Comparison of ENCODE assay signal across 12 cellular contexts in the genomic region with DNA sequence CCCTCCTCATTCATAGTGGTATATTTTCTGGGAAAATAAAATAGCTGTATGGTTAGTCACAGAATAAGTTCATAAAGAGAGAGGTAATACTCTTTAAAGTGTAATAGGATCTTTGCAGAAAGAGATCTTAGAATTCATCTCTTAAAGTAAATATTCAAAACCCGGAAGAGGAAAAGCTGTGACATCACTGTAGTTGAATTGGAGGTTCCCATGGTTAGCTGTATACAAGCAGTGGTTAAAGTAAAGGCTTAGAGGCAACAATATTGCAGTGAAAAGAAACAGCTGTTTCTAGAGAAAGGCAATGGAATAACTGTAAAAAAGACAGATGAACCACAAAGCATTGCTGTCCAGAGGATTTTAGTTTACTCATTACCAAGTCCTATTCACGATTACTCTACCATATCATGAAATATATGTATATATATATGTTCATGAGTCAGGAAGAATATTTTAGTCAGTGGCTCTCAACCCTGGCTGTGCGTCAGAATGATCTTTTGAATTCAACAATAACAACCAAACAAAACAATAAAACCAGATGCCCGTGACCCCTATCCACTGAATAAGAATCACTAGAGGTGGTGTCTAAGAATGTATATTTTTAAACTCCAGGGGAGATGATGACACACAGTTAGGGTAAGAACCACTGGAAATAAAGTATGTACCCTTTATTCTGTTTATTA. TPM values are rescaled to one million over a fixed set of nuclear protein-coding genes. Genes with fewer than 3 reads are reported as not detected.
DNase-seq lines count a peak whose midpoint lies in the region; ATAC-seq and TF ChIP-seq lines count a peak whose summit lies in the region.
"Had no signal": no experiment of that assay in that cellular context is flagged by ENCODE, and none has a peak within 500 bp of the region (broad histone marks: within the 10 kb centered on the region; RNA-seq: fewer than 3 reads in every experiment).

No MANE protein-coding gene starts in this region.

- TF ChIP-seq EP300 in gastroesophageal sphincter (IDR thresholded peaks at IDR 0.05) = no peak

- WGBS in gastroesophageal sphincter (ENCODE audit: low coverage in 1 of 2), 2 donors = 31 to 37% methylated on average over 4 of the region's 4 CpGs

- H3K9me3 ChIP-seq in gastroesophageal sphincter = no peaks in the 10 kb centered on the region
- H3K9me3 ChIP-seq: vagina had no signal

- H3K9me3 Mint-ChIP-seq in osteocyte (ENCODE audit: unreplicated experiment) = no peaks in the 10 kb centered on the region

- H3K36me3 Mint-ChIP-seq in osteocyte (ENCODE audit: unreplicated experiment) = peaks cover 7% of the 10 kb centered on the region

- H3K27me3 Mint-ChIP-seq in osteocyte (ENCODE audit: unreplicated experiment) = no peaks in the 10 kb centered on the region
- H3K27me3 Mint-ChIP-seq: dendritic cell treated with granulocyte-macrophage colony-stimulating factor and Interleukin-4, amounts not matched to agents 40 ng/mL and 50 ng/mL, for 4 days had no signal

- no peak for TF ChIP-seq POLR2A in gastroesophageal sphincter (IDR thresholded peaks at IDR 0.05)

- TF ChIP-seq CTCF in choroid plexus epithelial cell (conservative IDR thresholded peaks at IDR 0.05; ENCODE audit: low read depth, low read length) (no peak), osteocyte (IDR thresholded peaks at IDR 0.05) (no peak), gastroesophageal sphincter (IDR thresholded peaks at IDR 0.05) (no peak)

- ATAC-seq in GM21447 (IDR thresholded peaks at IDR 0.05; ENCODE audit: unreplicated experiment) (no peak), gastroesophageal sphincter (no peak)

- peak overlapping the region in 2 of 4 donors; percentile 12 to 29 for H3K27ac ChIP-seq in gastroesophageal sphincter
- H3K27ac ChIP-seq: vagina had no signal

- DNase-seq in Caki2 (ENCODE audit: low read depth) (peak; percentile 6), NCI-H226 (peak; percentile 8), choroid plexus epithelial cell (ENCODE audit: low read depth) (peak; percentile 84), osteocyte (ENCODE audit: extremely low spot score, unreplicated experiment) (no peak), NCI-H146 (lab: John Stamatoyannopoulos, UW) (no peak), NCI-H1694 treated with DMSO at 0.1 percent for 48 hours (lab: John Stamatoyannopoulos, UW) (no peak)
- DNase-seq: hypothalamus, NCI-H2029 had no signal

- H3K27me3 ChIP-seq in gastroesophageal sphincter = no peaks in the 10 kb centered on the region
- H3K27me3 ChIP-seq: vagina had no signal

- H3K4me1 Mint-ChIP-seq in osteocyte (ENCODE audit: unreplicated experiment) = peaks cover 19% of the 10 kb centered on the region

- H3K36me3 ChIP-seq in gastroesophageal sphincter = peaks cover 0 to 21% of the 10 kb centered on the region in 2 donors

- H3K4me3 ChIP-seq in choroid plexus epithelial cell (ENCODE audit: low read depth, low read length) = no peak overlapping the region
- no peak overlapping the region for H3K4me3 ChIP-seq in gastroesophageal sphincter
- H3K4me3 ChIP-seq: vagina had no signal

- in situ Hi-C loops in Caki2 (cut with HindIII; ENCODE audit: low pct_unique_long_range_greater_than_20kb, low sequenced_read_pairs) = no loop called here

- peak overlapping the region; percentile 86 for H3K27ac Mint-ChIP-seq in osteocyte (ENCODE audit: unreplicated experiment)
- H3K27ac Mint-ChIP-seq: dendritic cell treated with granulocyte-macrophage colony-stimulating factor and Interleukin-4, amounts not matched to agents 40 ng/mL and 50 ng/mL, for 4 days had no signal

- peaks cover 3 to 31% (median 3%) of the 10 kb centered on the region in 3 donors for H3K4me1 ChIP-seq in gastroesophageal sphincter

- peak overlapping the region; percentile 43 for H3K4me3 Mint-ChIP-seq in osteocyte (ENCODE audit: unreplicated experiment)
- H3K4me3 Mint-ChIP-seq: dendritic cell treated with granulocyte-macrophage colony-stimulating factor and Interleukin-4, amounts not matched to agents 40 ng/mL and 50 ng/mL, for 4 days had no signal

RNA-seq across cellular contexts. Expression of a gene that starts 4.7 kb away (rescaled TPM):
- total RNA-seq in Caki2 (2014; rRNA removed; shearing (Covaris generic); ENCODE audit: low replicate concordance) = 24.3 and 26.8 TPM in 2 replicates
- 48.9 and 50.5 TPM in 2 replicates for total RNA-seq in osteocyte
- 100 to 1,000 TPM in 3 of 4 donors, 10 to 100 TPM in 1; 70.0 to 137 (median 113) TPM for total RNA-seq in gastroesophageal sphincter

Comparison
In these comparisons a context has a peak if more than half of its experiments do, and no peak if none do; other contexts are left out.
1. DNase-seq: peak in Caki2 (single experiment), NCI-H226 (single experiment) and choroid plexus epithelial cell (single experiment); none in osteocyte (single experiment), NCI-H146 (single experiment) and NCI-H1694 treated with DMSO at 0.1 percent for 48 hours (single experiment).